In the genomic region with DNA sequence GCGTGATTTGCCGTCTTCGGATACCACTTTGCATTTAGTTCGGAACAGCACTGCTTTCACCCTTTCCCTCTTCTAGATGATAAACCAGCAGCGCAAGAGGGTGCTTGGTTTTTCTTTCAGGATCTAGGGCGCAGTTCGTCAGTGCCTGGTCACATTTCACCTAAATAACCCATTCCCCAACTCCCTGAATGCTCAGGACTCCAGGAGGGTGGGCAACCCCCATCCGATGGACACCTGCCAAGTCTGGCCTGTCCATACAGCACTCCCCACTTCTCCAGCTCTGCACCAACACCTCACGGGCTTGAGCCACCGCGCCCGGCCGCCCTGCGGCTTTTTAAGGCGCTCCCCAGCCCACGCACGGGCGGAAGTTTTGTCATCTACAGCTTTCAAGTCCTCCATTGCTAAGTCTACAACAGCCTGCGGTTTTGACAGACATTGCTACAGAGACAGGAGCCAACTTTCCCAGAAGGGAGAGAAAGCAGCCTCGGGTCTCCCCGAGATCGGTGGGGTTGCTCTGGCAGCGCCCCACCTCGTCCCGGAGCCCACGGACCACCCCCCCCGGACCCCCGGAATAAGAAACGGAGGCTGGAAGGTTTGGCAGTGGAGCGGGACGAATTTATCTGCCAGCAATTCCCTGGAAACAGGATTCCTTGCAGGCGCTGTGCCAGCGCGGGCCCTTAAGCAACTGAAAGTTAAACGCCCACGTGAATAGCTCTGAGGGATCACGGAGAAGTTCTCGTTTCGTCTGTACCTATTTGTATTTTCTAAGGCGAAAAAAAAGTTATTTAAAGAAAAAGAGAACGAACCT, we compare ENCODE assay signal across 8 cellular contexts. TPM values are rescaled to one million over a fixed set of nuclear protein-coding genes. Genes with fewer than 3 reads are reported as not detected.
DNase-seq lines count a peak whose midpoint lies in the region; ATAC-seq, FAIRE-seq and TF ChIP-seq lines count a peak whose summit lies in the region.

No MANE protein-coding gene starts in this region.

- H3K27me3 ChIP-seq in MG63 (peaks cover 9% of the 10 kb centered on the region; the same call in 1 of the 2 replicates), esophagus squamous epithelium (peaks cover 0 to 75% (median 18%) of the 10 kb centered on the region in 4 donors), neutrophil (peaks cover 63% of the 10 kb centered on the region), subcutaneous abdominal adipose tissue (ENCODE audit: control insufficient read depth in 5 of 5, insufficient read depth in 4 of 5, low read length in 5 of 5) (peaks cover 11 to 34% (median 28%) of the 10 kb centered on the region in 5 donors)

- intact Hi-C loops in esophagus squamous epithelium (cut with DNase I) = no loop called here

- no peak for ATAC-seq in GM21367 (IDR thresholded peaks at IDR 0.05; ENCODE audit: unreplicated experiment)

- H3K27ac ChIP-seq in esophagus squamous epithelium (peak overlapping the region; percentile 32 to 64 (median 41)), neutrophil (peak overlapping the region; percentile 85), subcutaneous abdominal adipose tissue (ENCODE audit: low read depth, low read length) (no peak overlapping the region)

- TF ChIP-seq CTCF in esophagus squamous epithelium (IDR thresholded peaks at IDR 0.05) (no peak), neutrophil (IDR thresholded peaks at IDR 0.05) (no peak)

- 17 to 24% methylated on average over 26 to 31 of the region's 41 CpGs for WGBS in esophagus squamous epithelium, 2 donors

- peak; percentile 84 for FAIRE-seq in GM12891 (lab: Jason Lieb, UNC)

- TF ChIP-seq POLR2A in GM12891 (IDR thresholded peaks at IDR 0.05; ENCODE audit: low read depth, low read length) (no peak), esophagus squamous epithelium (IDR thresholded peaks at IDR 0.05) (no peak)

- 0 out of 2 replicates have a peak, but pooled peaks cover 4% of the 10 kb centered on the region for H3K9me3 ChIP-seq in MG63
- no peaks in the 10 kb centered on the region for H3K9me3 ChIP-seq in esophagus squamous epithelium
- peaks cover 3% of the 10 kb centered on the region for H3K9me3 ChIP-seq in neutrophil
- H3K9me3 ChIP-seq in subcutaneous abdominal adipose tissue (ENCODE audit: control insufficient read depth in 5 of 5, low read length in 5 of 5) = peaks cover 0 to 6% (median 0%) of the 10 kb centered on the region in 5 donors

- H3K4me3 ChIP-seq in MG63 = peak overlapping the region; percentile 41
- H3K4me3 ChIP-seq in esophagus squamous epithelium = peak overlapping the region; percentile 29 to 74 (median 58)
- H3K4me3 ChIP-seq in neutrophil (ENCODE audit: low read depth in 1 of 2, low read length in 1 of 2) = peak overlapping the region; percentile 79 to 82
- H3K4me3 ChIP-seq in subcutaneous abdominal adipose tissue (ENCODE audit: low read depth in 1 of 5, low read length in 5 of 5) = peak overlapping the region; percentile 74 to 79 (median 78)

- peak; percentile 62 for DNase-seq in GM12891 (ENCODE audit: insufficient read length, low spot score)
- DNase-seq in MG63 = peak; percentile 45
- peak; percentile 82 for DNase-seq in activated CD8-positive, alpha-beta memory T cell treated with anti-CD3 and anti-CD28 coated beads, Interleukin-2, amount 50 U/mL, for 4 hours
- DNase-seq in esophagus squamous epithelium (lab: John Stamatoyannopoulos, UW) = no peak
- no peak for DNase-seq in inferior parietal cortex (ENCODE audit: extremely low spot score)

- H3K36me3 ChIP-seq in MG63 (no peaks in the 10 kb centered on the region), esophagus squamous epithelium (no peaks in the 10 kb centered on the region), neutrophil (no peaks in the 10 kb centered on the region), subcutaneous abdominal adipose tissue (ENCODE audit: control insufficient read depth in 5 of 5, insufficient read depth in 5 of 5, low read length in 5 of 5) (no peaks in the 10 kb centered on the region)

- peak overlapping the region in 3 of 5 donors; percentile 55 to 63 (median 63) for H3K9ac ChIP-seq in subcutaneous abdominal adipose tissue (ENCODE audit: low read length in 5 of 5)

- peaks cover 5 to 26% (median 5%) of the 10 kb centered on the region in 3 donors for H3K4me1 ChIP-seq in esophagus squamous epithelium
- peaks cover 19 to 30% of the 10 kb centered on the region in 2 experiments for H3K4me1 ChIP-seq in neutrophil (ENCODE audit: control insufficient read depth in 1 of 2, insufficient read depth in 1 of 2, low read depth in 1 of 2, low read length in 1 of 2)
- H3K4me1 ChIP-seq in subcutaneous abdominal adipose tissue (ENCODE audit: control insufficient read depth in 5 of 5, insufficient read depth in 5 of 5, low read length in 5 of 5) = peaks cover 1 to 20% (median 17%) of the 10 kb centered on the region in 5 donors

TF ChIP-seq in GM12891, 5 proteins besides CTCF, POLR2A, EP300 and RAD21:
- 0 out of 2 replicates have a peak, but pooled peaks have one; percentile 15 for TF ChIP-seq TAF1 (IDR thresholded peaks at IDR 0.05; ENCODE audit: low read depth, low read length)
- no peak for TF ChIP-seq PAX5 (IDR thresholded peaks at IDR 0.05; ENCODE audit: insufficient read depth, low read length, severe bottlenecking)
- TF ChIP-seq SPI1 (IDR thresholded peaks at IDR 0.05; ENCODE audit: low read depth, low read length) = no peak
- no peak for TF ChIP-seq POU2F2 (IDR thresholded peaks at IDR 0.05; ENCODE audit: low read depth, low read length)
- TF ChIP-seq POLR2AphosphoS5 (IDR thresholded peaks at IDR 0.05; ENCODE audit: low read depth, low read length) = no peak

RNA-seq across cellular contexts. Expression of a gene that starts 38.6 kb away (rescaled TPM):
- 5.8 TPM for polyA plus RNA-seq in GM12891 (2012; ENCODE audit: low read depth, missing spikeins)
- total RNA-seq in MG63 (2014; rRNA removed; shearing (Covaris generic); ENCODE audit: low replicate concordance) = 0.67 and 3.3 TPM in 2 replicates
- 1 to 10 TPM; 2.7 to 7.6 (median 5.8) TPM for total RNA-seq in esophagus squamous epithelium

RNA-seq across cellular contexts. Expression of a gene that starts 50.4 kb away (rescaled TPM):
- 0.44 TPM for polyA plus RNA-seq in GM12891 (2012; ENCODE audit: low read depth, missing spikeins)
- not detected in 2 replicates for total RNA-seq in MG63 (2014; rRNA removed; shearing (Covaris generic); ENCODE audit: low replicate concordance)
- total RNA-seq in esophagus squamous epithelium = 1 to 10 TPM in 3 of 4 donors, under 1 TPM in 1; 0.50 to 3.4 (median 1.2) TPM

RNA-seq across cellular contexts. Expression of a gene that starts 54.8 kb away (rescaled TPM):
- 7.9 TPM for polyA plus RNA-seq in GM12891 (2012; ENCODE audit: low read depth, missing spikeins)
- total RNA-seq in MG63 (2014; rRNA removed; shearing (Covaris generic); ENCODE audit: low replicate concordance) = 9.1 and 10.0 TPM in 2 replicates
- total RNA-seq in esophagus squamous epithelium = 1 to 10 TPM; 1.3 to 5.0 (median 3.7) TPM

Comparison
In these comparisons a context has a peak if more than half of its experiments do, and no peak if none do; other contexts are left out.
1. DNase-seq: peak in GM12891 (single experiment), MG63 (single experiment) and activated CD8-positive, alpha-beta memory T cell treated with anti-CD3 and anti-CD28 coated beads, Interleukin-2, amount 50 U/mL, for 4 hours (single experiment); none in esophagus squamous epithelium (single experiment) and inferior parietal cortex (single experiment).
2. Peak in every context shown above with its lines, with median percentiles within 50 percentile points of each other: H3K4me3 ChIP-seq.